2 cellular contexts compared by ENCODE assay signal in the genomic region with DNA sequence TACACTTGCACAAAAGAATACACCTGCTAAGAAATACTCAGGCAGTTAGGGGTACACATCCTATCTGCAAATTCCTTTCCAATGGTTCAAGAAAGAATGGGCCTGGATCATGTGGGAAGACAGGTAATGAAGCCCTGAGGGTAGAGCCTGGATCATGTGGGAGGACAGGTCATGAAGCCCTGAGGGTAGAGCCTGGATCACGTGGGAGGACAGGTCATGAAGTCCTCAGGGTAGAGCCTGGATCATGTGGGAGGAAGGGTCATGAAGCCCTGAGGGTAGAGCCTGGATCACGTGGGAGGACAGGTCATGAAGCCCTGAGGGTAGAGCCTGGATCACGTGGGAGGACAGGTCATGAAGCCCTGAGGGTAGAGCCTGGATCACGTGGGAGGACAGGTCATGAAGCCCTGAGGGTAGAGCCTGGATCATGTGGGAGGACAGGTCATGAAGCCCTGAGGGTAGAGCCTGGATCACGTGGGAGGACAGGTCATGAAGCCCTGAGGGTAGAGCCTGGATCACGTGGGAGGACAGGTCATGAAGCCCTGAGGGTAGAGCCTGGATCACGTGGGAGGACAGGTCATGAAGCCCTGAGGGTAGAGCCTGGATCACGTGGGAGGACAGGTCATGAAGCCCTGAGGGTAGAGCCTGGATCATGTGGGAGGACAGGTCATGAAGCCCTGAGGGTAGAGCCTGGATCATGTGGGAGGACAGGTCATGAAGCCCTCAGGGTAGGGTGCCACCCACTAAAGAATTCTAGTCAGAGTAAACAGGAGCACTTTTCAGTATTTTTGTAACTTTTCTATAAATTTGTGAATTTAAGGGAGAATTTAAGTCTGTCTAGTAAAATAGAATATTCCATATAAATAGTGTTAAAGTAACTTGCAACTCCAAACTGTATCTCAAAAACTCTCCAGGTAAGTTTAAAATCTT. TPM values are rescaled to one million over a fixed set of nuclear protein-coding genes. Genes with fewer than 3 reads are reported as not detected.
"Had no signal": no experiment of that assay in that cellular context is flagged by ENCODE, and none has a peak within 500 bp of the region (broad histone marks: within the 10 kb centered on the region; RNA-seq: fewer than 3 reads in every experiment).

No MANE protein-coding gene starts in this region.

RNA-seq across cellular contexts. Expression of a gene that starts 45.8 kb away (rescaled TPM):
- total RNA-seq: activated naive CD4-positive, alpha-beta T cell treated with anti-CD3 and anti-CD28 coated beads for 36 hours; epithelial cell of proximal tubule had no signal
